ENCODE assay signal across 1 cellular context in the genomic region with DNA sequence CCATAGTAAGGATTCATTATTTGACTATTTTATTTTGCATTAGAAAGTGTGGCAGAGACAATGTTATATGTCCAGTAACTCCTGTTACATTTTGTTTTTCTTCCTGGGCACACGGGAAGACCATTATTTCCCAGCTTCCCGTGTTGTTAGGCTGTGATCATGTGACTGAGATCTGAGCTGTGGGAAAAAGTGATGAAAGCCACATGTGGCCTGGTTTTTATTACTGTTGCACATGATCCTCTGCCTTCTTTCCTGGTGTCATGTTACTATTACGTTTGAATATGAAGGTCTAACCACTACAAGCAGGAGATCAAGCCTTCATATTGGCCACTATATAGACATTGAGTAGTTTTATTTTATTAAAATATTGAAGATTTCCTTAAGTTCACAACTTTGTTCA.
A peak's percentile ranks its signal among the peaks of the same experiment; 100 is the strongest.
TF ChIP-seq lines count a peak whose summit lies in the region.

No MANE protein-coding gene starts in this region.

TF ChIP-seq in IMR-90, 13 proteins besides CTCF, POLR2A, EP300 and RAD21:
- TF ChIP-seq MAFK (IDR thresholded peaks at IDR 0.05; ENCODE audit: low read depth, low read length) = no peak
- TF ChIP-seq, protein P1, sequence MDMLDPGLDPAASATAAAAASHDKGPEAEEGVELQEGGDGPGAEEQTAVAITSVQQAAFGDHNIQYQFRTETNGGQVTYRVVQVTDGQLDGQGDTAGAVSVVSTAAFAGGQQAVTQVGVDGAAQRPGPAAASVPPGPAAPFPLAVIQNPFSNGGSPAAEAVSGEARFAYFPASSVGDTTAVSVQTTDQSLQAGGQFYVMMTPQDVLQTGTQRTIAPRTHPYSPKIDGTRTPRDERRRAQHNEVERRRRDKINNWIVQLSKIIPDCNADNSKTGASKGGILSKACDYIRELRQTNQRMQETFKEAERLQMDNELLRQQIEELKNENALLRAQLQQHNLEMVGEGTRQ (IDR thresholded peaks at IDR 0.05; ENCODE audit: low read depth, low read length) = peak; percentile 72
TF ChIP-seq in IMR-90: peak in this region for 1.
